19 cellular contexts compared by ENCODE assay signal in genomic region chr1:10632691-10633090, GRCh38.
A peak's percentile ranks its signal among the peaks of the same experiment; 100 is the strongest.
DNase-seq lines count a peak whose midpoint lies in the region; ATAC-seq and TF ChIP-seq lines count a peak whose summit lies in the region.
"Had no signal": no experiment of that assay in that cellular context is flagged by ENCODE, and none has a peak within 500 bp of the region (broad histone marks: within the 10 kb centered on the region; RNA-seq: fewer than 3 reads in every experiment).

No MANE protein-coding gene starts in this region.

- no peaks in the 10 kb centered on the region for H3K9me3 ChIP-seq in ascending aorta
- no peaks in the 10 kb centered on the region for H3K9me3 ChIP-seq in lower lobe of right lung
- H3K9me3 ChIP-seq in thymus (ENCODE audit: control insufficient read depth) = no peaks in the 10 kb centered on the region
- no peaks in the 10 kb centered on the region for H3K9me3 ChIP-seq in body of pancreas
- H3K9me3 ChIP-seq: tibial nerve had no signal

- 0 out of 2 replicates have a peak, but pooled peaks cover 5% of the 10 kb centered on the region for H3F3A ChIP-seq in GM23338 (replicated peaks; ENCODE audit: low read depth)

- H2AFZ ChIP-seq in GM23338 = no peak overlapping the region
- H2AFZ ChIP-seq: parathyroid adenoma had no signal

- peaks cover 12% of the 10 kb centered on the region for H3K27me3 Mint-ChIP-seq in GM23338 (ENCODE audit: insufficient read depth, low read depth, poor library complexity)
- H3K27me3 Mint-ChIP-seq: T-cell had no signal

- intact Hi-C loops in ascending aorta (cut with DNase I) = loop anchor here (2.0 to 5.0 kb wide), 3 partner anchors 62 to 120 kb away; no protein-coding TSS in a partner anchor
- intact Hi-C loops in lower lobe of right lung (cut with DNase I) = no loop called here
- intact Hi-C loops in body of pancreas (cut with DNase I) = no loop called here

- H3K36me3 ChIP-seq in GM23338 (ENCODE audit: insufficient read depth) (no peaks in the 10 kb centered on the region), ascending aorta (peaks cover 0 to 4% of the 10 kb centered on the region in 2 donors), lower lobe of right lung (peaks cover 16% of the 10 kb centered on the region), thymus (ENCODE audit: control insufficient read depth, insufficient read depth) (peaks cover 19% of the 10 kb centered on the region), body of pancreas (replicated peaks in 1 of 2; ENCODE audit: insufficient read depth in 1 of 2, low read depth in 2 of 2) (peaks cover 0 to 2% of the 10 kb centered on the region in 2 donors)

- H4K20me1 ChIP-seq in GM23338 (replicated peaks; ENCODE audit: insufficient read depth) = no peaks in the 10 kb centered on the region

- no peaks in the 10 kb centered on the region for H3K36me3 Mint-ChIP-seq in GM23338 (ENCODE audit: low read depth)

- no peak overlapping the region for H3K4me3 Mint-ChIP-seq in GM23338
- H3K4me3 Mint-ChIP-seq: H9, T-cell had no signal

- H3K9me2 ChIP-seq in GM23338 (ENCODE audit: insufficient read depth) = no peaks in the 10 kb centered on the region

- ATAC-seq in GM23338 (peak; percentile 20), lower lobe of right lung (no peak), body of pancreas (no peak)
- ATAC-seq: T-cell had no signal

- no peak for TF ChIP-seq POLR2A in body of pancreas (IDR thresholded peaks at IDR 0.05)

- TF ChIP-seq CTCF in GM23338 (conservative IDR thresholded peaks at IDR 0.05; ENCODE audit: low read depth in 2 of 2) = no peak
- no peak for TF ChIP-seq CTCF in ascending aorta (IDR thresholded peaks at IDR 0.05)
- TF ChIP-seq CTCF in lower lobe of right lung (IDR thresholded peaks at IDR 0.05) = no peak
- TF ChIP-seq CTCF in body of pancreas (IDR thresholded peaks at IDR 0.05) = no peak

- WGBS in thymus = 97% methylated on average over 14 of the region's 14 CpGs
- WGBS in body of pancreas, 2 donors = 93 to 95% methylated on average over 8 to 14 of the region's 14 CpGs

- H3K4me1 ChIP-seq in GM23338 (ENCODE audit: insufficient read depth) = peaks cover 25% of the 10 kb centered on the region
- peaks cover 30 to 65% of the 10 kb centered on the region in 2 donors for H3K4me1 ChIP-seq in ascending aorta
- H3K4me1 ChIP-seq in lower lobe of right lung = peaks cover 30% of the 10 kb centered on the region
- no peaks in the 10 kb centered on the region for H3K4me1 ChIP-seq in thymus (ENCODE audit: control insufficient read depth, insufficient read depth, low read length)
- peaks cover 26% of the 10 kb centered on the region for H3K4me1 ChIP-seq in body of pancreas
- H3K4me1 ChIP-seq: parathyroid adenoma had no signal

- no peaks in the 10 kb centered on the region for H3K79me2 ChIP-seq in GM23338 (replicated peaks; ENCODE audit: insufficient read depth)
- H3K79me2 ChIP-seq: parathyroid adenoma had no signal

- H3K9me3 Mint-ChIP-seq in GM23338 = no peaks in the 10 kb centered on the region
- H3K9me3 Mint-ChIP-seq: H9, T-cell had no signal

- peaks cover 9% of the 10 kb centered on the region for H3K27me3 ChIP-seq in GM23338 (ENCODE audit: insufficient read depth)
- no peaks in the 10 kb centered on the region for H3K27me3 ChIP-seq in ascending aorta
- no peaks in the 10 kb centered on the region for H3K27me3 ChIP-seq in lower lobe of right lung (ENCODE audit: low read depth)
- peaks cover 5% of the 10 kb centered on the region for H3K27me3 ChIP-seq in thymus (ENCODE audit: control insufficient read depth, insufficient read depth)
- H3K27me3 ChIP-seq in body of pancreas = no peaks in the 10 kb centered on the region

- peaks cover 32% of the 10 kb centered on the region for H3K4me1 Mint-ChIP-seq in GM23338

- peak; percentile 44 for DNase-seq in GM23338 (ENCODE audit: low spot score)
- no peak for DNase-seq in ascending aorta (ENCODE audit: low spot score in 2 of 2)
- peak; percentile 43 for DNase-seq in lower lobe of right lung
- DNase-seq in NCI-H2029 treated with DMSO at 0.1 percent for 48 hours (lab: John Stamatoyannopoulos, UW) = no peak
- no peak for DNase-seq in body of pancreas
- DNase-seq in NCI-H187 (lab: John Stamatoyannopoulos, UW) = no peak
- DNase-seq: activated CD4-positive, alpha-beta T cell treated with anti-CD3 and anti-CD28 coated beads, Interleukin-2, amount 50 U/mL, for 48 hours; activated naive CD4-positive, alpha-beta T cell; AML-193; EL; foreskin fibroblast; H9; KG1; MV-4-11; NCI-H2081; T-cell had no signal

- 0 out of 2 replicates have a peak overlapping the region, but pooled peaks have one; percentile 8 for H3K27ac ChIP-seq in GM23338 (ENCODE audit: low read depth)
- peak overlapping the region; percentile 97 to 99 for H3K27ac ChIP-seq in ascending aorta
- no peak overlapping the region for H3K27ac ChIP-seq in lower lobe of right lung
- peak overlapping the region; percentile 4 for H3K27ac ChIP-seq in thymus (ENCODE audit: low read depth)
- no peak overlapping the region for H3K27ac ChIP-seq in body of pancreas
- H3K27ac ChIP-seq: parathyroid adenoma had no signal

- H3K4me2 ChIP-seq in GM23338 = peak overlapping the region; percentile 72

- H3K27ac Mint-ChIP-seq in GM23338 = no peak overlapping the region
- H3K27ac Mint-ChIP-seq: H9, T-cell had no signal

- H3K4me3 ChIP-seq in GM23338 = 0 out of 2 replicates have a peak overlapping the region, but pooled peaks have one; percentile 13
- no peak overlapping the region for H3K4me3 ChIP-seq in ascending aorta
- H3K4me3 ChIP-seq in lower lobe of right lung = no peak overlapping the region
- no peak overlapping the region for H3K4me3 ChIP-seq in thymus (ENCODE audit: low read length)
- H3K4me3 ChIP-seq in body of pancreas = no peak overlapping the region
- H3K4me3 ChIP-seq: tibial nerve had no signal

TF ChIP-seq in GM23338, 12 proteins besides CTCF, POLR2A, EP300 and RAD21 (continues in another document):
- TF ChIP-seq EZH2 (IDR thresholded peaks at IDR 0.05; ENCODE audit: low read depth, unreplicated experiment) = no peak
- no peak for TF ChIP-seq ZNF114 (CRISPR knock-in tag; IDR thresholded peaks at IDR 0.05)
- TF ChIP-seq ZNF462 (CRISPR knock-in tag; IDR thresholded peaks at IDR 0.05) = no peak
- TF ChIP-seq NANOG (IDR thresholded peaks at IDR 0.05; ENCODE audit: borderline replicate concordance) = no peak
- no peak for TF ChIP-seq JUNB (IDR thresholded peaks at IDR 0.05; ENCODE audit: unreplicated experiment)
- no peak for TF ChIP-seq POLR2AphosphoS5 (IDR thresholded peaks at IDR 0.05; ENCODE audit: low read depth)
- no peak for TF ChIP-seq EZH2phosphoT487 (IDR thresholded peaks at IDR 0.05; ENCODE audit: unreplicated experiment)

Comparison
In these comparisons a context has a peak if more than half of its experiments do, and no peak if none do; other contexts are left out.
1. DNase-seq: peak in GM23338 (single experiment) and lower lobe of right lung (single experiment); none in ascending aorta (0 of 2), NCI-H2029 treated with DMSO at 0.1 percent for 48 hours (single experiment), body of pancreas (0 of 4) and NCI-H187 (0 of 2).
2. H3K27ac ChIP-seq: peak in GM23338 (single experiment), ascending aorta (2 of 2) and thymus (single experiment); none in lower lobe of right lung (single experiment) and body of pancreas (0 of 4).